ENCODE assay signal across 28 cellular contexts in the genomic region with DNA sequence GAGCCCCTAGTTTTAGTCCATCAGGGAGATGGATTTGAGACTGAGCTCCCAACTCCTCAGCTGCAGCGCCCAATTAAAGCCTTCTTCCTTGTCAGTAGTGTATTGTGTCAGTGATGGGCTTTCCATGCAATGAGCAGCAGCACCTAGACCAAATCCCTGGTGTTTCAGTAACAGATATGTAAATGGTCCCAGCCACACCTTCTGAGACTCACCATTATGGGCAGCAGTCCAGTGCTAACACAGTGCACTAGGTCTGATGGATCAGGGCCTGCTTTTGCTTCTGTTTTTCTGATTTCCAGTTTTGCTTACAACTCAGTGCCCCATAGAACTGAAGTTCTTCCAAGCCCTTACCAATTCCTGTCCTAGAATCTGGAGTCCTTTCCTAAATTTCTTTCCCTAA.
"Had no signal": no experiment of that assay in that cellular context is flagged by ENCODE, and none has a peak within 500 bp of the region (broad histone marks: within the 10 kb centered on the region; RNA-seq: fewer than 3 reads in every experiment).

No MANE protein-coding gene starts in this region.

- H3K27me3 Mint-ChIP-seq: stimulated activated memory B cell treated with anti-CD40 and anti-IgM and Interleukin-4, amounts not matched to agents 10 μg/mL and 1 μg/mL and 100 μg/mL, for 72 hours had no signal

- H3K4me1 ChIP-seq: neural progenitor cell, pancreas, prostate gland, right lobe of liver, spleen, suprapubic skin, thyroid gland, upper lobe of left lung, vagina had no signal

- H3K36me3 Mint-ChIP-seq: naive B cell; naive thymus-derived CD8-positive, alpha-beta T cell; natural killer cell treated with Interleukin-12 subunit alpha and Interleukin-12 subunit beta and Interleukin-15 and Interleukin-18, amount 100 ng/mL, for 72 hours; neural progenitor cell; stimulated activated memory B cell treated with anti-CD40 and anti-IgM and Interleukin-4, amounts not matched to agents 10 μg/mL and 1 μg/mL and 100 μg/mL, for 72 hours had no signal

- H3K36me3 ChIP-seq: neural progenitor cell, pancreas, prostate gland, right lobe of liver, spleen, suprapubic skin, thoracic aorta, thyroid gland, tibial nerve, upper lobe of left lung, vagina had no signal

- H3K4me1 Mint-ChIP-seq: naive thymus-derived CD8-positive, alpha-beta T cell; neural progenitor cell; stimulated activated memory B cell treated with anti-CD40 and anti-IgM and Interleukin-4, amounts not matched to agents 10 μg/mL and 1 μg/mL and 100 μg/mL, for 72 hours had no signal

- H3K9me3 ChIP-seq: pancreas, prostate gland, right lobe of liver, spleen, suprapubic skin, thoracic aorta, thyroid gland, tibial nerve, upper lobe of left lung, vagina had no signal

- DNase-seq: naive B cell; naive thymus-derived CD8-positive, alpha-beta T cell; pancreas; right cardiac atrium; right lobe of liver; spleen; stimulated activated CD4-positive, alpha-beta T cell treated with anti-CD3 and anti-CD28 coated beads, Interleukin-12 subunit alpha, Interleukin-12 subunit beta, amount 100 ng/mL, for 4 hours; stimulated activated CD4-positive, alpha-beta T cell treated with anti-CD3 and anti-CD28 coated beads, Interleukin-1b, Interleukin-23, amount 100 ng/mL, for 48 hours; stimulated activated CD4-positive, alpha-beta T cell treated with anti-CD3 and anti-CD28 coated beads, Interleukin-4, amount 100 ng/mL, for 1 hour; stimulated activated CD4-positive, alpha-beta T cell treated with anti-CD3 and anti-CD28 coated beads, Interleukin-4, amount 100 ng/mL, for 4 hours; stimulated activated CD8-positive, alpha-beta memory T cell treated with anti-CD3 and anti-CD28 coated beads, Interleukin-4, amount 100 ng/mL, for 48 hours; stimulated activated naive CD4-positive, alpha-beta T cell; stimulated activated naive CD8-positive, alpha-beta T cell treated with anti-CD3 and anti-CD28 coated beads, Interleukin-15, amount 100 ng/mL, for 72 hours; stimulated activated naive CD8-positive, alpha-beta T cell treated with anti-CD3 and anti-CD28 coated beads, Interleukin-15, Interleukin-2, amounts not matched to agents 100 U/mL and 50 U/mL, for 24 hours; substantia nigra; thyroid gland; trophoblast cell; upper lobe of left lung had no signal

- H3K4me3 ChIP-seq: neural progenitor cell, pancreas, prostate gland, right lobe of liver, skin epidermis, smooth muscle cell, spleen, suprapubic skin, thoracic aorta, thyroid gland, tibial nerve, upper lobe of left lung, vagina had no signal

- H3K4me3 Mint-ChIP-seq: naive B cell; naive thymus-derived CD8-positive, alpha-beta T cell; natural killer cell treated with Interleukin-12 subunit alpha and Interleukin-12 subunit beta and Interleukin-15 and Interleukin-18, amount 100 ng/mL, for 72 hours; neural progenitor cell; stimulated activated memory B cell treated with anti-CD40 and anti-IgM and Interleukin-4, amounts not matched to agents 10 μg/mL and 1 μg/mL and 100 μg/mL, for 72 hours; stimulated activated naive CD8-positive, alpha-beta T cell treated with anti-CD3 and anti-CD28 coated beads, Interleukin-15, amount 100 ng/mL, for 72 hours had no signal

- H3K27ac ChIP-seq: neural progenitor cell, pancreas, prostate gland, right lobe of liver, skin epidermis, spleen, suprapubic skin, thoracic aorta, thyroid gland, upper lobe of left lung, vagina had no signal

- H3K9me3 Mint-ChIP-seq: naive thymus-derived CD8-positive, alpha-beta T cell; natural killer cell treated with Interleukin-12 subunit alpha and Interleukin-12 subunit beta and Interleukin-15 and Interleukin-18, amount 100 ng/mL, for 72 hours; stimulated activated memory B cell treated with anti-CD40 and anti-IgM and Interleukin-4, amounts not matched to agents 10 μg/mL and 1 μg/mL and 100 μg/mL, for 72 hours; stimulated activated naive CD8-positive, alpha-beta T cell treated with anti-CD3 and anti-CD28 coated beads, Interleukin-15, amount 100 ng/mL, for 72 hours had no signal

- H3K27me3 ChIP-seq: neural progenitor cell, right lobe of liver, suprapubic skin, thyroid gland, tibial nerve, upper lobe of left lung, vagina had no signal

- H3K27ac Mint-ChIP-seq: naive B cell; naive thymus-derived CD8-positive, alpha-beta T cell; neural progenitor cell; stimulated activated memory B cell treated with anti-CD40 and anti-IgM and Interleukin-4, amounts not matched to agents 10 μg/mL and 1 μg/mL and 100 μg/mL, for 72 hours; stimulated activated naive CD8-positive, alpha-beta T cell treated with anti-CD3 and anti-CD28 coated beads, Interleukin-15, amount 100 ng/mL, for 72 hours had no signal
